In genomic region chr15:64151727-64152506, GRCh38 we compare ENCODE assay signal across 8 cellular contexts. TPM values are rescaled to one million over a fixed set of nuclear protein-coding genes. Genes with fewer than 3 reads are reported as not detected.
DNase-seq lines count a peak whose midpoint lies in the region; ATAC-seq and TF ChIP-seq lines count a peak whose summit lies in the region.

Gene SNX22 (plus strand): TSS chr15:64151731. CDS start chr15:64151776, 45 bp downstream.

- peak within 1 kb of the TSS in 3 of 10 donors; percentile 27 to 83 (median 40) for H3K27ac Mint-ChIP-seq in naive thymus-derived CD8-positive, alpha-beta T cell

- peak; percentile 39 for DNase-seq in DMS 273 (lab: John Stamatoyannopoulos, UW; ENCODE audit: unreplicated experiment)
- DNase-seq in DMS 273 treated with DMSO at 0.1 percent for 48 hours (lab: John Stamatoyannopoulos, UW): no peak
- no peak for DNase-seq in HFF-Myc (ENCODE audit: extremely low read depth, low read depth)
- no peak for DNase-seq in SJSA1 (ENCODE audit: low read depth in 1 of 2, low spot score in 2 of 2)
- peak; percentile 7 for DNase-seq in effector CD8-positive, alpha-beta T cell (lab: John Stamatoyannopoulos, UW)
- DNase-seq in naive thymus-derived CD8-positive, alpha-beta T cell: peak in 6 of 10 donors; percentile 23 to 43 (median 36)
- no peak for DNase-seq in Ammon's horn (ENCODE audit: low spot score)

- POLR2A ChIA-PET in naive thymus-derived CD8-positive, alpha-beta T cell (lab: Charles Lee): interaction anchor here (1.1 to 3.8 kb wide), 3 partner anchors 10 to 57 kb away, joined by 3 to 38 read pairs (median 20); partner anchors contain the start of gene PPIB

- peaks cover 14% of the 10 kb centered on the region for H3K27me3 ChIP-seq in SJSA1 (replicated peaks)

- H3K27ac ChIP-seq in SJSA1: no peak within 1 kb of the TSS

- TF ChIP-seq CTCF in HFF-Myc (IDR thresholded peaks at IDR 0.05; ENCODE audit: low read depth, low read length, missing control alignments): no peak

- peaks cover 0 to 10% (median 1%) of the 10 kb centered on the region in 5 donors for H3K27me3 Mint-ChIP-seq in naive thymus-derived CD8-positive, alpha-beta T cell

- H3K9me3 ChIP-seq in SJSA1 (replicated peaks): no peaks in the 10 kb centered on the region

- H3K36me3 Mint-ChIP-seq in naive thymus-derived CD8-positive, alpha-beta T cell: peaks cover 0 to 24% (median 3%) of the 10 kb centered on the region in 3 donors

- H3K4me1 ChIP-seq in SJSA1 (replicated peaks): peaks cover 17% of the 10 kb centered on the region

- ATAC-seq in naive thymus-derived CD8-positive, alpha-beta T cell: peak; percentile 38 to 43
- no peak for ATAC-seq in GM18511 (IDR thresholded peaks at IDR 0.05; ENCODE audit: unreplicated experiment)

- H3K36me3 ChIP-seq in SJSA1: peaks cover 26% of the 10 kb centered on the region

- peaks cover 14 to 46% (median 37%) of the 10 kb centered on the region in 4 donors for H3K4me1 Mint-ChIP-seq in naive thymus-derived CD8-positive, alpha-beta T cell

- peak within 1 kb of the TSS; percentile 47 for H3K4me3 ChIP-seq in HFF-Myc (replicated peaks; ENCODE audit: low read depth, low read length)
- H3K4me3 ChIP-seq in SJSA1: peak within 1 kb of the TSS; percentile 34

- no peaks in the 10 kb centered on the region for H3K9me3 Mint-ChIP-seq in naive thymus-derived CD8-positive, alpha-beta T cell

- peak within 1 kb of the TSS; percentile 58 to 92 (median 78) for H3K4me3 Mint-ChIP-seq in naive thymus-derived CD8-positive, alpha-beta T cell

RNA-seq across cellular contexts. Expression of gene SNX22, which starts in this region (rescaled TPM):
- total RNA-seq in SJSA1 (2014; rRNA removed; shearing (Covaris generic)): 0.05 TPM in 1 of 2 replicates, not detected in the other
- 1 to 10 TPM; 4.3 to 4.4 TPM for total RNA-seq in naive thymus-derived CD8-positive, alpha-beta T cell
- polyA plus RNA-seq in naive thymus-derived CD8-positive, alpha-beta T cell: under 1 TPM; 0.64 to 0.99 (median 0.76) TPM

Comparison
In these comparisons a context has a peak if more than half of its experiments do, and no peak if none do; other contexts are left out.
1. DNase-seq: peak in DMS 273 (single experiment), effector CD8-positive, alpha-beta T cell (single experiment) and naive thymus-derived CD8-positive, alpha-beta T cell (6 of 10); none in DMS 273 treated with DMSO at 0.1 percent for 48 hours (single experiment), HFF-Myc (single experiment), SJSA1 (0 of 2) and Ammon's horn (single experiment).